ENCODE assay signal across 10 cellular contexts in the genomic region with DNA sequence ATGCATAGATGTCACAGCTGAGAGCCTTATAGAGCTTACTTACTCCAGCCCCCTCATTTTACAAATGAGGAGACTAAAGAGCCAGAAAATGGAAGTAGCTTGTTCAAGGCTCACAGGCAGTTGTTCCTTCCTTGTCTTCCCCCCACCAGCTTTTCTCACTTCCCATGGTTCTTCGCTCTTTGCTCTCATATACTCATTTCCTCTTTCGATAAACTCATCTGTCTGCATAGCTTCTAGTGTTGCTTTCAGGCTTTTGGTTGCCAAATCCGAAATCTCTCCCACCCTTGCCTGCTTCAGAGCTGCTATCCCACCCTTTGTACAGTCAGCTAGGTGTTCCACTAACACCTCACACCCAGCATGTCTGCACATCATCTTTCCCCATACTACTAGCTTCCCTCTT. TPM values are rescaled to one million over a fixed set of nuclear protein-coding genes. Genes with fewer than 3 reads are reported as not detected.
DNase-seq lines count a peak whose midpoint lies in the region; ATAC-seq and TF ChIP-seq lines count a peak whose summit lies in the region.
"Had no signal": no experiment of that assay in that cellular context is flagged by ENCODE, and none has a peak within 500 bp of the region (broad histone marks: within the 10 kb centered on the region; RNA-seq: fewer than 3 reads in every experiment).

No MANE protein-coding gene starts in this region.

- no peak overlapping the region for H3K9ac ChIP-seq in mammary epithelial cell (ENCODE audit: insufficient read depth, low read length)

- no peaks in the 10 kb centered on the region for H3K36me3 Mint-ChIP-seq in activated T-cell treated with anti-CD3 and anti-CD28 coated beads, Interleukin-2, amount 50 U/mL, for 4 hours (ENCODE audit: insufficient read depth)

- H3K27ac ChIP-seq in upper lobe of left lung, result peak overlapping the region in 1 of 4 donors; percentile 10
- H3K27ac ChIP-seq in tibial artery, result no peak overlapping the region
- H3K27ac ChIP-seq in mammary epithelial cell (ENCODE audit: insufficient read depth, low read depth, low read length), result no peak overlapping the region
- H3K27ac ChIP-seq: epithelial cell of prostate, SJCRH30 had no signal

- peak; percentile 5 for DNase-seq in stimulated activated CD4-positive, alpha-beta T cell treated with anti-CD3 and anti-CD28 coated beads, Interleukin-15, amount 100 ng/mL, for 24 hours
- DNase-seq in stimulated activated CD4-positive, alpha-beta T cell treated with anti-CD3 and anti-CD28 coated beads, Interleukin-12 subunit alpha, Interleukin-12 subunit beta, amount 100 ng/mL, for 4 hours, result no peak
- DNase-seq in activated T-cell treated with anti-CD3 and anti-CD28 coated beads, Interleukin-2, amount 50 U/mL, for 4 hours, result no peak
- DNase-seq in upper lobe of left lung, result no peak
- DNase-seq in tibial artery, result no peak
- DNase-seq in G401 (ENCODE audit: low spot score), result no peak
- no peak for DNase-seq in mammary epithelial cell
- DNase-seq: SJCRH30 had no signal

- TF ChIP-seq CTCF in upper lobe of left lung (IDR thresholded peaks at IDR 0.05) (no peak), tibial artery (IDR thresholded peaks at IDR 0.05) (no peak), mammary epithelial cell (conservative IDR thresholded peaks at IDR 0.05 in 1 of 2, IDR thresholded peaks at IDR 0.05 in 1 of 2; ENCODE audit: extremely low read depth in 1 of 2, insufficient read depth in 1 of 2, low read depth in 1 of 2, low read length in 2 of 2) (no peak)

- no peaks in the 10 kb centered on the region for H3K79me2 ChIP-seq in mammary epithelial cell (ENCODE audit: insufficient read depth, low read length)

- H3K4me1 ChIP-seq in upper lobe of left lung (no peaks in the 10 kb centered on the region), tibial artery (no peaks in the 10 kb centered on the region), mammary epithelial cell (ENCODE audit: insufficient read depth, low read length) (no peaks in the 10 kb centered on the region)
- H3K4me1 ChIP-seq: SJCRH30 had no signal

- no peaks in the 10 kb centered on the region for H3K9me3 Mint-ChIP-seq in activated T-cell treated with anti-CD3 and anti-CD28 coated beads, Interleukin-2, amount 50 U/mL, for 4 hours

- peak; percentile 67 for ATAC-seq in HG03378 (IDR thresholded peaks at IDR 0.05; ENCODE audit: unreplicated experiment)
- peak; percentile 75 to 78 for ATAC-seq in activated T-cell treated with anti-CD3 and anti-CD28 coated beads, Interleukin-2, amount 50 U/mL, for 4 hours
- peak in 1 of 2 donors; percentile 39 for ATAC-seq in upper lobe of left lung (ENCODE audit: low FRiP score in 2 of 2)

- peak in 1 of 4 donors; percentile 11 for TF ChIP-seq POLR2A in upper lobe of left lung (IDR thresholded peaks at IDR 0.05)

- H3K4me3 ChIP-seq in upper lobe of left lung (peak overlapping the region in 3 of 4 donors; percentile 9 to 36 (median 28)), tibial artery (no peak overlapping the region), mammary epithelial cell (replicated peaks in 1 of 3; ENCODE audit: insufficient read depth in 1 of 3, low read depth in 2 of 3, low read length in 3 of 3) (no peak overlapping the region)
- H3K4me3 ChIP-seq: SJCRH30 had no signal

- H3K27me3 Mint-ChIP-seq in activated T-cell treated with anti-CD3 and anti-CD28 coated beads, Interleukin-2, amount 50 U/mL, for 4 hours (ENCODE audit: low read depth), result no peaks in the 10 kb centered on the region

- intact Hi-C loops in tibial artery (cut with DNase I; ENCODE audit: low total_unique reads), result no loop called here
- intact Hi-C loops in mammary epithelial cell (cut with micrococcal nuclease), result no loop called here

- H3K4me2 ChIP-seq in mammary epithelial cell (ENCODE audit: insufficient read depth, low read depth, low read length), result no peak overlapping the region

- CTCF ChIA-PET in mammary epithelial cell (lab: Charles Lee; ENCODE audit: low non-redundant PET), result no interaction called here

- 48 to 50% methylated on average over 3 of the region's 3 CpGs for WGBS in upper lobe of left lung, 2 donors
- 70% methylated on average over 3 of the region's 3 CpGs for WGBS in mammary epithelial cell (ENCODE audit: low coverage, missing lambda C conversion rate)

- no peak overlapping the region for H2AFZ ChIP-seq in mammary epithelial cell (ENCODE audit: low read depth, low read length)

- TF ChIP-seq EP300 in upper lobe of left lung (IDR thresholded peaks at IDR 0.05), result no peak

- H3K4me3 Mint-ChIP-seq in activated T-cell treated with anti-CD3 and anti-CD28 coated beads, Interleukin-2, amount 50 U/mL, for 4 hours, result peak overlapping the region; percentile 89

- H3K36me3 ChIP-seq in upper lobe of left lung (no peaks in the 10 kb centered on the region), tibial artery (no peaks in the 10 kb centered on the region), mammary epithelial cell (ENCODE audit: insufficient read depth, low read length) (no peaks in the 10 kb centered on the region)
- H3K36me3 ChIP-seq: SJCRH30 had no signal

- H4K20me1 ChIP-seq in mammary epithelial cell (ENCODE audit: insufficient read depth, low read length), result no peaks in the 10 kb centered on the region

- in situ Hi-C loops in G401 (cut with HindIII; ENCODE audit: low sequenced_read_pairs) (no loop called here), mammary epithelial cell (cut with MboI; ENCODE audit: low sequenced_read_pairs in 2 of 2) (loop anchor here in 1 of 2 donors (25.0 kb wide), 2 partner anchors 211 to 436 kb away; no protein-coding TSS in a partner anchor)

- no peaks in the 10 kb centered on the region for H3K27me3 ChIP-seq in upper lobe of left lung
- no peaks in the 10 kb centered on the region for H3K27me3 ChIP-seq in tibial artery
- no peaks in the 10 kb centered on the region for H3K27me3 ChIP-seq in mammary epithelial cell (ENCODE audit: insufficient read depth, low read length)
- H3K27me3 ChIP-seq: SJCRH30 had no signal

- H3K9me3 ChIP-seq in upper lobe of left lung (no peaks in the 10 kb centered on the region), tibial artery (no peaks in the 10 kb centered on the region), mammary epithelial cell (replicated peaks; ENCODE audit: insufficient read depth, low read length) (no peaks in the 10 kb centered on the region)
- H3K9me3 ChIP-seq: SJCRH30 had no signal

- dilution Hi-C loops in mammary epithelial cell (cut with HindIII; ENCODE audit: low sequenced_read_pairs), result loop anchor here (5.0 kb wide), 1 partner anchor 66 kb away; no protein-coding TSS in a partner anchor

- no TSS peak for BruUV-seq in mammary epithelial cell (replicated peaks; lab: Mats Ljungman, UMichigan)

- H3K4me1 Mint-ChIP-seq in activated T-cell treated with anti-CD3 and anti-CD28 coated beads, Interleukin-2, amount 50 U/mL, for 4 hours (ENCODE audit: low read depth), result peaks cover 20% of the 10 kb centered on the region

RNA-seq across cellular contexts. Expression of a gene that starts 25.0 kb away (rescaled TPM):
- not detected for total RNA-seq in activated T-cell treated with anti-CD3 and anti-CD28 coated beads, Interleukin-2, amount 50 U/mL, for 4 hours
- total RNA-seq in upper lobe of left lung, result 1 to 10 TPM in 3 of 6 donors, not detected in 3; 1.4 to 4.0 (median 2.7) TPM
- total RNA-seq in G401 (2014; rRNA removed; shearing (Covaris generic)), result 0.37 TPM in 1 of 2 replicates, not detected in the other
- total RNA-seq in mammary epithelial cell, result under 1 TPM in 1 of 2 donors, not detected in 1; under 0.01 TPM
- polyA plus RNA-seq in mammary epithelial cell, result not detected
- not detected for polyA minus RNA-seq in mammary epithelial cell

RNA-seq across cellular contexts. Expression of a gene that starts 53.4 kb away (rescaled TPM):
- under 1 TPM; 0.38 to 0.43 (median 0.40) TPM for total RNA-seq in activated T-cell treated with anti-CD3 and anti-CD28 coated beads, Interleukin-2, amount 50 U/mL, for 4 hours
- total RNA-seq in upper lobe of left lung, result 1 to 10 TPM in 1 of 6 donors, under 1 TPM in 4, not detected in 1; 0.20 to 1.0 (median 0.61) TPM
- 0.31 TPM in 1 of 2 replicates, not detected in the other for total RNA-seq in G401 (2014; rRNA removed; shearing (Covaris generic))
- total RNA-seq in mammary epithelial cell, result under 1 TPM; 0.17 to 0.21 TPM
- 0.11 TPM for polyA plus RNA-seq in mammary epithelial cell
- polyA minus RNA-seq in mammary epithelial cell, result not detected

RNA-seq across cellular contexts. Expression of a gene that starts 55.9 kb away (rescaled TPM):
- 10 to 100 TPM; 11.2 to 15.7 (median 13.3) TPM for total RNA-seq in activated T-cell treated with anti-CD3 and anti-CD28 coated beads, Interleukin-2, amount 50 U/mL, for 4 hours
- total RNA-seq in upper lobe of left lung, result 10 to 100 TPM; 12.8 to 32.5 (median 21.6) TPM
- total RNA-seq in G401 (2014; rRNA removed; shearing (Covaris generic)), result 20.9 and 30.0 TPM in 2 replicates
- 10 to 100 TPM; 14.7 to 15.4 TPM for total RNA-seq in mammary epithelial cell
- polyA plus RNA-seq in mammary epithelial cell, result 10.6 TPM
- 40.2 TPM for polyA minus RNA-seq in mammary epithelial cell

Comparison
In these comparisons a context has a peak if more than half of its experiments do, and no peak if none do; other contexts are left out.
1. H3K4me3 ChIP-seq: peak in upper lobe of left lung (3 of 4); none in tibial artery (0 of 2) and mammary epithelial cell (0 of 3).